In genomic region chr3:6418492-6418891, GRCh38 we compare ENCODE assay signal across 7 cellular contexts.
"Had no signal": no experiment of that assay in that cellular context is flagged by ENCODE, and none has a peak within 500 bp of the region (broad histone marks: within the 10 kb centered on the region; RNA-seq: fewer than 3 reads in every experiment).

No MANE protein-coding gene starts in this region.

- DNase-seq: H9, HCEC 1CT, KBM-7 had no signal

- H3K4me3 ChIP-seq: GM23338 had no signal

- H2AFZ ChIP-seq: GM23338 had no signal

- H3K4me2 ChIP-seq: GM23338 had no signal

- FAIRE-seq: H1, H54, HTR-8/SVneo had no signal

- ATAC-seq: GM23338 had no signal
